ENCODE assay signal across 8 cellular contexts in genomic region chr11:1486054-1486825, GRCh38. TPM values are rescaled to one million over a fixed set of nuclear protein-coding genes. Genes with fewer than 3 reads are reported as not detected.
DNase-seq lines count a peak whose midpoint lies in the region; ATAC-seq and TF ChIP-seq lines count a peak whose summit lies in the region.

MOB2 (minus strand) TSS chr11:1486779; CDS start chr11:1486556, 223 bp downstream.

- H3K4me1 Mint-ChIP-seq in stimulated activated naive CD8-positive, alpha-beta T cell treated with anti-CD3 and anti-CD28 coated beads, Interleukin-15, amount 100 ng/mL, for 72 hours, result peaks cover 46% of the 10 kb centered on the region

- H3K4me3 Mint-ChIP-seq in stimulated activated naive CD8-positive, alpha-beta T cell treated with anti-CD3 and anti-CD28 coated beads, Interleukin-15, amount 100 ng/mL, for 72 hours, result no peak within 1 kb of the TSS

- H3K27me3 Mint-ChIP-seq in stimulated activated naive CD8-positive, alpha-beta T cell treated with anti-CD3 and anti-CD28 coated beads, Interleukin-15, amount 100 ng/mL, for 72 hours, result no peaks in the 10 kb centered on the region

- H3K27ac Mint-ChIP-seq in stimulated activated naive CD8-positive, alpha-beta T cell treated with anti-CD3 and anti-CD28 coated beads, Interleukin-15, amount 100 ng/mL, for 72 hours, result peak within 1 kb of the TSS; percentile 58 to 93

- no peaks in the 10 kb centered on the region for H3K27me3 ChIP-seq in effector memory CD4-positive, alpha-beta T cell (replicated peaks; ENCODE audit: control insufficient read depth, insufficient read depth, low read length, poor library complexity, severe bottlenecking)

- no peak within 1 kb of the TSS for H3K4me3 ChIP-seq in effector memory CD4-positive, alpha-beta T cell (ENCODE audit: insufficient read depth, low read depth, low read length, poor library complexity, severe bottlenecking)
- no peak within 1 kb of the TSS for H3K4me3 ChIP-seq in mucosa of descending colon

- peak within 1 kb of the TSS; percentile 37 for H3K27ac ChIP-seq in effector memory CD4-positive, alpha-beta T cell (ENCODE audit: insufficient read depth, low read length, poor library complexity, severe bottlenecking)

- H3K36me3 ChIP-seq in effector memory CD4-positive, alpha-beta T cell (ENCODE audit: control insufficient read depth, insufficient read depth, low read length), result peaks cover 15% of the 10 kb centered on the region
- no peaks in the 10 kb centered on the region for H3K36me3 ChIP-seq in mucosa of descending colon (ENCODE audit: low read depth)

- DNase-seq in stimulated activated naive CD8-positive, alpha-beta T cell treated with anti-CD3 and anti-CD28 coated beads, Interleukin-15, amount 100 ng/mL, for 72 hours, result no peak
- no peak for DNase-seq in stimulated activated naive CD8-positive, alpha-beta T cell treated with anti-CD3 and anti-CD28 coated beads, Interleukin-15, Interleukin-2, amounts not matched to agents 100 U/mL and 50 U/mL, for 24 hours
- DNase-seq in effector memory CD4-positive, alpha-beta T cell, result no peak
- DNase-seq in mucosa of descending colon (peak; percentile 62 to 82 (median 79)), epidermal melanocyte (ENCODE audit: insufficient read length, low spot score) (no peak), foreskin melanocyte (no peak)

- TF ChIP-seq CTCF in mucosa of descending colon (IDR thresholded peaks at IDR 0.05), result no peak

- peaks cover 17% of the 10 kb centered on the region for H3K4me1 ChIP-seq in effector memory CD4-positive, alpha-beta T cell (ENCODE audit: control insufficient read depth, insufficient read depth, low read length, poor library complexity, severe bottlenecking)
- H3K4me1 ChIP-seq in mucosa of descending colon (ENCODE audit: low read depth), result peaks cover 29% of the 10 kb centered on the region

- ATAC-seq in stimulated activated naive CD8-positive, alpha-beta T cell treated with anti-CD3 and anti-CD28 coated beads, Interleukin-15, amount 100 ng/mL, for 72 hours, result peak; percentile 54
- ATAC-seq in stimulated activated naive CD8-positive, alpha-beta T cell treated with anti-CD3 and anti-CD28 coated beads, Interleukin-15, Interleukin-2, amounts not matched to agents 100 U/mL and 50 U/mL, for 24 hours, result no peak
- ATAC-seq in mucosa of descending colon (peak; percentile 82), GM18498 (IDR thresholded peaks at IDR 0.05; ENCODE audit: unreplicated experiment) (no peak), GM19455 (IDR thresholded peaks at IDR 0.05; ENCODE audit: unreplicated experiment) (no peak)

- intact Hi-C loops in mucosa of descending colon (cut with DNase I, micrococcal nuclease), result no loop called here

- H3K9me3 ChIP-seq in effector memory CD4-positive, alpha-beta T cell (ENCODE audit: control insufficient read depth, low read length), result no peaks in the 10 kb centered on the region
- no peaks in the 10 kb centered on the region for H3K9me3 ChIP-seq in mucosa of descending colon

- no peaks in the 10 kb centered on the region for H3K9me3 Mint-ChIP-seq in stimulated activated naive CD8-positive, alpha-beta T cell treated with anti-CD3 and anti-CD28 coated beads, Interleukin-15, amount 100 ng/mL, for 72 hours

RNA-seq across cellular contexts. Expression of gene MOB2, which starts in this region (rescaled TPM):
- 100 to 1,000 TPM in 1 of 3 donors, 10 to 100 TPM in 2; 54.9 to 108 (median 61.5) TPM for total RNA-seq in mucosa of descending colon

Comparison
In these comparisons a context has a peak if more than half of its experiments do, and no peak if none do; other contexts are left out.
1. ATAC-seq: peak in stimulated activated naive CD8-positive, alpha-beta T cell treated with anti-CD3 and anti-CD28 coated beads, Interleukin-15, amount 100 ng/mL, for 72 hours (single experiment) and mucosa of descending colon (single experiment); none in stimulated activated naive CD8-positive, alpha-beta T cell treated with anti-CD3 and anti-CD28 coated beads, Interleukin-15, Interleukin-2, amounts not matched to agents 100 U/mL and 50 U/mL, for 24 hours (single experiment), GM18498 (single experiment) and GM19455 (single experiment).
2. DNase-seq: peak in mucosa of descending colon (3 of 3); none in stimulated activated naive CD8-positive, alpha-beta T cell treated with anti-CD3 and anti-CD28 coated beads, Interleukin-15, amount 100 ng/mL, for 72 hours (0 of 2), stimulated activated naive CD8-positive, alpha-beta T cell treated with anti-CD3 and anti-CD28 coated beads, Interleukin-15, Interleukin-2, amounts not matched to agents 100 U/mL and 50 U/mL, for 24 hours (single experiment), effector memory CD4-positive, alpha-beta T cell (0 of 3), epidermal melanocyte (single experiment) and foreskin melanocyte (single experiment).